In genomic region chr11:108233277-108233945, GRCh38 we compare ENCODE assay signal across 1 cellular context.
TF ChIP-seq lines count a peak whose summit lies in the region.

No MANE protein-coding gene starts in this region.

TF ChIP-seq in HepG2, 621 proteins besides CTCF, POLR2A, EP300 and RAD21 (continues in another document):
- TF ChIP-seq RBFOX2 (IDR thresholded peaks at IDR 0.05; ENCODE audit: low read depth, low read length) (no peak), ZGPAT (CRISPR knock-in tag; IDR thresholded peaks at IDR 0.05) (peak; percentile 54; the same call in 1 of the 2 replicates), KAT7 (CRISPR knock-in tag; IDR thresholded peaks at IDR 0.05; ENCODE audit: borderline replicate concordance) (no peak), KLF16 (CRISPR knock-in tag; IDR thresholded peaks at IDR 0.05) (0 out of 4 replicates have a peak, but pooled peaks of 1 of the 2 experiments have one; percentile 27), ZNF292 (CRISPR knock-in tag; IDR thresholded peaks at IDR 0.05; ENCODE audit: borderline replicate concordance, low read depth) (0 out of 2 replicates have a peak, but pooled peaks have one; percentile 34), RARA (CRISPR knock-in tag; IDR thresholded peaks at IDR 0.05) (peak; percentile 86), IRF1 (CRISPR knock-in tag; IDR thresholded peaks at IDR 0.05; ENCODE audit: low read depth) (no peak), FOSL2 (CRISPR knock-in tag; IDR thresholded peaks at IDR 0.05) (peak; percentile 98), ZNF761 (CRISPR knock-in tag; conservative IDR thresholded peaks at IDR 0.05) (no peak), SMARCC2 (IDR thresholded peaks at IDR 0.05) (0 out of 2 replicates have a peak, but pooled peaks have one; percentile 69), ZNF629 (CRISPR knock-in tag; conservative IDR thresholded peaks at IDR 0.05) (no peak; the same call in 1 of the 2 replicates), CREM (IDR thresholded peaks at IDR 0.05) (peak; percentile 27; the same call in 1 of the 2 replicates), CREM (CRISPR knock-in tag; IDR thresholded peaks at IDR 0.05) (no peak), TEAD3 (CRISPR knock-in tag; optimal IDR thresholded peaks at IDR 0.05; ENCODE audit: borderline replicate concordance) (peak; percentile 70), ZNF691 (CRISPR knock-in tag; IDR thresholded peaks at IDR 0.05; ENCODE audit: borderline replicate concordance, low read depth) (0 out of 2 replicates have a peak, but pooled peaks have one; percentile 28), AKNA (CRISPR knock-in tag; IDR thresholded peaks at IDR 0.05; ENCODE audit: borderline replicate concordance) (no peak), CBX2 (IDR thresholded peaks at IDR 0.05; ENCODE audit: low read depth, low read length) (no peak), CBX2 (CRISPR knock-in tag; IDR thresholded peaks at IDR 0.05; ENCODE audit: low read depth) (no peak), ZNF605 (CRISPR knock-in tag; IDR thresholded peaks at IDR 0.05) (no peak), GATA4 (IDR thresholded peaks at IDR 0.05; ENCODE audit: borderline replicate concordance, low read depth) (no peak), ARID5B (CRISPR knock-in tag; IDR thresholded peaks at IDR 0.05) (peak; percentile 90), NONO (IDR thresholded peaks at IDR 0.05) (no peak), NONO (CRISPR knock-in tag; conservative IDR thresholded peaks at IDR 0.05) (peak; percentile 39; the same call in 1 of the 2 replicates), ZNF44 (CRISPR knock-in tag; IDR thresholded peaks at IDR 0.05) (no peak), TRIM24 (CRISPR knock-in tag; IDR thresholded peaks at IDR 0.05) (no peak), KDM6A (CRISPR knock-in tag; IDR thresholded peaks at IDR 0.05; ENCODE audit: low read depth) (peak; percentile 64), ZNF740 (CRISPR knock-in tag; IDR thresholded peaks at IDR 0.05) (no peak), CCAR2 (optimal IDR thresholded peaks at IDR 0.05; ENCODE audit: low read depth, low read length) (no peak), MAFK (conservative IDR thresholded peaks at IDR 0.05 in 1 of 2, IDR thresholded peaks at IDR 0.05 in 1 of 2; ENCODE audit: low read length in 2 of 2) (peak in 1 of 2 experiments; percentile 31; a peak in 1 of 4 replicates), SMARCE1 (IDR thresholded peaks at IDR 0.05; ENCODE audit: borderline replicate concordance) (0 out of 2 replicates have a peak, but pooled peaks have one; percentile 70), NFIC (IDR thresholded peaks at IDR 0.05; ENCODE audit: low read length) (peak; percentile 30; the same call in 1 of the 2 replicates), ZBTB8A (CRISPR knock-in tag; IDR thresholded peaks at IDR 0.05; ENCODE audit: borderline replicate concordance, low read depth) (no peak), ZNF441 (CRISPR knock-in tag; IDR thresholded peaks at IDR 0.05; ENCODE audit: borderline replicate concordance) (no peak), HMGXB3 (CRISPR knock-in tag; IDR thresholded peaks at IDR 0.05; ENCODE audit: borderline replicate concordance) (no peak), FOXA3 (CRISPR knock-in tag; IDR thresholded peaks at IDR 0.05) (peak; percentile 35; the same call in 1 of the 2 replicates), IKZF1 (IDR thresholded peaks at IDR 0.05) (no peak), RFX1 (IDR thresholded peaks at IDR 0.05) (peak; percentile 49; the same call in 1 of the 2 replicates), NCOA2 (CRISPR knock-in tag; IDR thresholded peaks at IDR 0.05) (peak; percentile 42; the same call in 1 of the 2 replicates), SOX13 (IDR thresholded peaks at IDR 0.05) (no peak), SOX13 (CRISPR knock-in tag; conservative IDR thresholded peaks at IDR 0.05 in 1 of 2, IDR thresholded peaks at IDR 0.05 in 1 of 2) (peak in 1 of 2 experiments; percentile 34; a peak in 1 of 4 replicates), IRF2 (CRISPR knock-in tag; IDR thresholded peaks at IDR 0.05) (0 out of 2 replicates have a peak, but pooled peaks have one; percentile 25), ZNF557 (CRISPR knock-in tag; IDR thresholded peaks at IDR 0.05) (no peak), LCORL (IDR thresholded peaks at IDR 0.05) (no peak), LCORL (CRISPR knock-in tag; IDR thresholded peaks at IDR 0.05) (0 out of 2 replicates have a peak, but pooled peaks have one; percentile 29), ZNF564 (CRISPR knock-in tag; IDR thresholded peaks at IDR 0.05) (no peak), FOSL1 (CRISPR knock-in tag; IDR thresholded peaks at IDR 0.05; ENCODE audit: borderline replicate concordance) (peak; percentile 95), HNF4A (CRISPR knock-in tag; IDR thresholded peaks at IDR 0.05) (peak; percentile 90), ZNF639 (CRISPR knock-in tag; conservative IDR thresholded peaks at IDR 0.05) (no peak), SMAD1 (CRISPR knock-in tag; IDR thresholded peaks at IDR 0.05; ENCODE audit: borderline replicate concordance, low read depth) (no peak), SRSF1 (optimal IDR thresholded peaks at IDR 0.05; ENCODE audit: low read depth, low read length) (no peak), ZNF264 (CRISPR knock-in tag; IDR thresholded peaks at IDR 0.05) (peak; percentile 67), ZNF839 (CRISPR knock-in tag; IDR thresholded peaks at IDR 0.05; ENCODE audit: borderline replicate concordance) (no peak)
